Comparison of ENCODE assay signal across 12 cellular contexts in genomic region chr6:35319346-35320030, GRCh38.
"Had no signal": no experiment of that assay in that cellular context is flagged by ENCODE, and none has a peak within 500 bp of the region (broad histone marks: within the 10 kb centered on the region; RNA-seq: fewer than 3 reads in every experiment).

No MANE protein-coding gene starts in this region.

- H3K27ac Mint-ChIP-seq: T-helper 2 cell treated with Interferon-gamma antibody and Interleukin-4, amounts not matched to agents 5 μg/mL and 100 μg/mL, for 36 hours had no signal

- DNase-seq: activated CD4-positive, alpha-beta T cell treated with anti-CD3 and anti-CD28 coated beads, Interleukin-2, amount 50 U/mL, for 4 hours; activated T-cell treated with anti-CD3 and anti-CD28 coated beads, Interleukin-2, amount 50 U/mL, for 1 hour; caudate nucleus; colonic mucosa; effector memory CD4-positive, alpha-beta T cell; ovary; stimulated activated CD4-positive, alpha-beta T cell treated with anti-CD3 and anti-CD28 coated beads, Interleukin-15, amount 100 ng/mL, for 24 hours; stimulated activated CD4-positive, alpha-beta T cell treated with anti-CD3 and anti-CD28 coated beads, Interleukin-4, amount 100 ng/mL, for 24 hours; stimulated activated naive CD8-positive, alpha-beta T cell treated with anti-CD3 and anti-CD28 coated beads, Interleukin-15, amount 100 ng/mL, for 72 hours; testis had no signal

- ATAC-seq: stimulated activated naive CD8-positive, alpha-beta T cell treated with anti-CD3 and anti-CD28 coated beads, Interleukin-15, amount 100 ng/mL, for 72 hours had no signal

- H3K9me3 Mint-ChIP-seq: nephron; stimulated activated naive CD8-positive, alpha-beta T cell treated with anti-CD3 and anti-CD28 coated beads, Interleukin-15, amount 100 ng/mL, for 72 hours; T-helper 2 cell treated with Interferon-gamma antibody and Interleukin-4, amounts not matched to agents 5 μg/mL and 100 μg/mL, for 36 hours had no signal

- H3K4me3 Mint-ChIP-seq: stimulated activated naive CD8-positive, alpha-beta T cell treated with anti-CD3 and anti-CD28 coated beads, Interleukin-15, amount 100 ng/mL, for 72 hours; T-helper 2 cell treated with Interferon-gamma antibody and Interleukin-4, amounts not matched to agents 5 μg/mL and 100 μg/mL, for 36 hours had no signal

- H3K36me3 ChIP-seq: colonic mucosa, ovary had no signal

- H3K27me3 ChIP-seq: colonic mucosa, ovary, testis had no signal

- H3K9me3 ChIP-seq: colonic mucosa, ovary, testis had no signal

- H3K4me1 ChIP-seq: colonic mucosa had no signal

- H3K27ac ChIP-seq: testis had no signal

- H3K27me3 Mint-ChIP-seq: stimulated activated naive CD8-positive, alpha-beta T cell treated with anti-CD3 and anti-CD28 coated beads, Interleukin-15, amount 100 ng/mL, for 72 hours had no signal
